In genomic region chr16:29995330-29995910, GRCh38 we compare ENCODE assay signal across 1 cellular context.
TF ChIP-seq lines count a peak whose summit lies in the region.

TSS of gene HIRIP3 (minus strand) at chr16:29995617. CDS start at chr16:29995605, 12 bp downstream.

TF ChIP-seq in HepG2, 621 proteins besides CTCF, POLR2A, EP300 and RAD21 (continued from another document and continues in another):
- TF ChIP-seq NFRKB (IDR thresholded peaks at IDR 0.05) = no peak
- 0 out of 2 replicates have a peak, but pooled peaks have one; percentile 11 for TF ChIP-seq CBX5 (CRISPR knock-in tag; IDR thresholded peaks at IDR 0.05; ENCODE audit: borderline replicate concordance)
- TF ChIP-seq ZNF530 (CRISPR knock-in tag; IDR thresholded peaks at IDR 0.05; ENCODE audit: low read depth) = 0 out of 2 replicates have a peak, but pooled peaks have one; percentile 64
- TF ChIP-seq AGO1 (IDR thresholded peaks at IDR 0.05; ENCODE audit: low read depth, low read length, poor library complexity, severe bottlenecking) = peak; percentile 13
- TF ChIP-seq RBFOX2 (IDR thresholded peaks at IDR 0.05; ENCODE audit: low read depth, low read length) = peak; percentile 89
- TF ChIP-seq ZFP90 (CRISPR knock-in tag; IDR thresholded peaks at IDR 0.05; ENCODE audit: borderline replicate concordance) = peak; percentile 96; the same call in 1 of the 2 replicates
- TF ChIP-seq, protein P1, sequence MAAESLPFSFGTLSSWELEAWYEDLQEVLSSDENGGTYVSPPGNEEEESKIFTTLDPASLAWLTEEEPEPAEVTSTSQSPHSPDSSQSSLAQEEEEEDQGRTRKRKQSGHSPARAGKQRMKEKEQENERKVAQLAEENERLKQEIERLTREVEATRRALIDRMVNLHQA (CRISPR knock-in tag; IDR thresholded peaks at IDR 0.05) = no peak
- no peak for TF ChIP-seq ZNF350 (CRISPR knock-in tag; IDR thresholded peaks at IDR 0.05; ENCODE audit: borderline replicate concordance, low read depth)
- no peak for TF ChIP-seq DPF2 (CRISPR knock-in tag; IDR thresholded peaks at IDR 0.05; ENCODE audit: borderline replicate concordance, low read depth)
- no peak; the same call in 1 of the 2 replicates for TF ChIP-seq PCBP1 (IDR thresholded peaks at IDR 0.05; ENCODE audit: borderline replicate concordance, low read depth, low read length)
- TF ChIP-seq, protein P2, sequence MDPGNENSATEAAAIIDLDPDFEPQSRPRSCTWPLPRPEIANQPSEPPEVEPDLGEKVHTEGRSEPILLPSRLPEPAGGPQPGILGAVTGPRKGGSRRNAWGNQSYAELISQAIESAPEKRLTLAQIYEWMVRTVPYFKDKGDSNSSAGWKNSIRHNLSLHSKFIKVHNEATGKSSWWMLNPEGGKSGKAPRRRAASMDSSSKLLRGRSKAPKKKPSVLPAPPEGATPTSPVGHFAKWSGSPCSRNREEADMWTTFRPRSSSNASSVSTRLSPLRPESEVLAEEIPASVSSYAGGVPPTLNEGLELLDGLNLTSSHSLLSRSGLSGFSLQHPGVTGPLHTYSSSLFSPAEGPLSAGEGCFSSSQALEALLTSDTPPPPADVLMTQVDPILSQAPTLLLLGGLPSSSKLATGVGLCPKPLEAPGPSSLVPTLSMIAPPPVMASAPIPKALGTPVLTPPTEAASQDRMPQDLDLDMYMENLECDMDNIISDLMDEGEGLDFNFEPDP (CRISPR knock-in tag; conservative IDR thresholded peaks at IDR 0.05) = peak; percentile 99
- 0 out of 2 replicates have a peak, but pooled peaks have one; percentile 10 for TF ChIP-seq ZSCAN21 (CRISPR knock-in tag; IDR thresholded peaks at IDR 0.05; ENCODE audit: borderline replicate concordance)
- TF ChIP-seq MIER3 (CRISPR knock-in tag; IDR thresholded peaks at IDR 0.05; ENCODE audit: borderline replicate concordance) = no peak
- TF ChIP-seq ZZZ3 (CRISPR knock-in tag; IDR thresholded peaks at IDR 0.05; ENCODE audit: borderline replicate concordance) = no peak
- no peak for TF ChIP-seq CBFB (CRISPR knock-in tag; IDR thresholded peaks at IDR 0.05)
- no peak for TF ChIP-seq NONO (IDR thresholded peaks at IDR 0.05)
- TF ChIP-seq NONO (CRISPR knock-in tag; conservative IDR thresholded peaks at IDR 0.05) = peak; percentile 59
- TF ChIP-seq HMG20B (CRISPR knock-in tag; conservative IDR thresholded peaks at IDR 0.05) = no peak
- no peak; the same call in 1 of the 2 replicates for TF ChIP-seq KLF11 (CRISPR knock-in tag; IDR thresholded peaks at IDR 0.05)
- no peak for TF ChIP-seq RFX3 (CRISPR knock-in tag; IDR thresholded peaks at IDR 0.05)
- no peak for TF ChIP-seq ZNF276 (CRISPR knock-in tag; IDR thresholded peaks at IDR 0.05; ENCODE audit: low read depth)
- TF ChIP-seq, protein P3, sequence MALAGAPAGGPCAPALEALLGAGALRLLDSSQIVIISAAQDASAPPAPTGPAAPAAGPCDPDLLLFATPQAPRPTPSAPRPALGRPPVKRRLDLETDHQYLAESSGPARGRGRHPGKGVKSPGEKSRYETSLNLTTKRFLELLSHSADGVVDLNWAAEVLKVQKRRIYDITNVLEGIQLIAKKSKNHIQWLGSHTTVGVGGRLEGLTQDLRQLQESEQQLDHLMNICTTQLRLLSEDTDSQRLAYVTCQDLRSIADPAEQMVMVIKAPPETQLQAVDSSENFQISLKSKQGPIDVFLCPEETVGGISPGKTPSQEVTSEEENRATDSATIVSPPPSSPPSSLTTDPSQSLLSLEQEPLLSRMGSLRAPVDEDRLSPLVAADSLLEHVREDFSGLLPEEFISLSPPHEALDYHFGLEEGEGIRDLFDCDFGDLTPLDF (CRISPR knock-in tag; IDR thresholded peaks at IDR 0.05) = peak; percentile 97
- TF ChIP-seq XRCC5 (optimal IDR thresholded peaks at IDR 0.05; ENCODE audit: low read length) = no peak
- TF ChIP-seq ELK4 (CRISPR knock-in tag; IDR thresholded peaks at IDR 0.05; ENCODE audit: borderline replicate concordance) = 0 out of 2 replicates have a peak, but pooled peaks have one; percentile 18
- TF ChIP-seq, protein P4, sequence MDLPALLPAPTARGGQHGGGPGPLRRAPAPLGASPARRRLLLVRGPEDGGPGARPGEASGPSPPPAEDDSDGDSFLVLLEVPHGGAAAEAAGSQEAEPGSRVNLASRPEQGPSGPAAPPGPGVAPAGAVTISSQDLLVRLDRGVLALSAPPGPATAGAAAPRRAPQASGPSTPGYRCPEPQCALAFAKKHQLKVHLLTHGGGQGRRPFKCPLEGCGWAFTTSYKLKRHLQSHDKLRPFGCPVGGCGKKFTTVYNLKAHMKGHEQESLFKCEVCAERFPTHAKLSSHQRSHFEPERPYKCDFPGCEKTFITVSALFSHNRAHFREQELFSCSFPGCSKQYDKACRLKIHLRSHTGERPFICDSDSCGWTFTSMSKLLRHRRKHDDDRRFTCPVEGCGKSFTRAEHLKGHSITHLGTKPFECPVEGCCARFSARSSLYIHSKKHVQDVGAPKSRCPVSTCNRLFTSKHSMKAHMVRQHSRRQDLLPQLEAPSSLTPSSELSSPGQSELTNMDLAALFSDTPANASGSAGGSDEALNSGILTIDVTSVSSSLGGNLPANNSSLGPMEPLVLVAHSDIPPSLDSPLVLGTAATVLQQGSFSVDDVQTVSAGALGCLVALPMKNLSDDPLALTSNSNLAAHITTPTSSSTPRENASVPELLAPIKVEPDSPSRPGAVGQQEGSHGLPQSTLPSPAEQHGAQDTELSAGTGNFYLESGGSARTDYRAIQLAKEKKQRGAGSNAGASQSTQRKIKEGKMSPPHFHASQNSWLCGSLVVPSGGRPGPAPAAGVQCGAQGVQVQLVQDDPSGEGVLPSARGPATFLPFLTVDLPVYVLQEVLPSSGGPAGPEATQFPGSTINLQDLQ (CRISPR knock-in tag; IDR thresholded peaks at IDR 0.05) = no peak; the same call in 1 of the 2 replicates
- no peak for TF ChIP-seq ZNF282 (IDR thresholded peaks at IDR 0.05; ENCODE audit: partially characterized antibody)
- TF ChIP-seq ZNF503 (CRISPR knock-in tag; IDR thresholded peaks at IDR 0.05) = peak; percentile 34; the same call in 1 of the 2 replicates
- TF ChIP-seq, protein P5, sequence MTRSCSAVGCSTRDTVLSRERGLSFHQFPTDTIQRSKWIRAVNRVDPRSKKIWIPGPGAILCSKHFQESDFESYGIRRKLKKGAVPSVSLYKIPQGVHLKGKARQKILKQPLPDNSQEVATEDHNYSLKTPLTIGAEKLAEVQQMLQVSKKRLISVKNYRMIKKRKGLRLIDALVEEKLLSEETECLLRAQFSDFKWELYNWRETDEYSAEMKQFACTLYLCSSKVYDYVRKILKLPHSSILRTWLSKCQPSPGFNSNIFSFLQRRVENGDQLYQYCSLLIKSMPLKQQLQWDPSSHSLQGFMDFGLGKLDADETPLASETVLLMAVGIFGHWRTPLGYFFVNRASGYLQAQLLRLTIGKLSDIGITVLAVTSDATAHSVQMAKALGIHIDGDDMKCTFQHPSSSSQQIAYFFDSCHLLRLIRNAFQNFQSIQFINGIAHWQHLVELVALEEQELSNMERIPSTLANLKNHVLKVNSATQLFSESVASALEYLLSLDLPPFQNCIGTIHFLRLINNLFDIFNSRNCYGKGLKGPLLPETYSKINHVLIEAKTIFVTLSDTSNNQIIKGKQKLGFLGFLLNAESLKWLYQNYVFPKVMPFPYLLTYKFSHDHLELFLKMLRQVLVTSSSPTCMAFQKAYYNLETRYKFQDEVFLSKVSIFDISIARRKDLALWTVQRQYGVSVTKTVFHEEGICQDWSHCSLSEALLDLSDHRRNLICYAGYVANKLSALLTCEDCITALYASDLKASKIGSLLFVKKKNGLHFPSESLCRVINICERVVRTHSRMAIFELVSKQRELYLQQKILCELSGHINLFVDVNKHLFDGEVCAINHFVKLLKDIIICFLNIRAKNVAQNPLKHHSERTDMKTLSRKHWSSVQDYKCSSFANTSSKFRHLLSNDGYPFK (CRISPR knock-in tag; IDR thresholded peaks at IDR 0.05; ENCODE audit: borderline replicate concordance) = no peak; the same call in 1 of the 2 replicates
- peak; percentile 77; the same call in 1 of the 2 replicates for TF ChIP-seq ZNF674 (CRISPR knock-in tag; IDR thresholded peaks at IDR 0.05; ENCODE audit: low read depth)
- TF ChIP-seq MEF2D (CRISPR knock-in tag; IDR thresholded peaks at IDR 0.05) = no peak
- no peak; the same call in 1 of the 2 replicates for TF ChIP-seq ZBTB34 (CRISPR knock-in tag; IDR thresholded peaks at IDR 0.05)
- no peak; the same call in 1 of the 2 replicates for TF ChIP-seq SALL2 (CRISPR knock-in tag; IDR thresholded peaks at IDR 0.05)
- no peak for TF ChIP-seq ZNF761 (CRISPR knock-in tag; conservative IDR thresholded peaks at IDR 0.05)
- TF ChIP-seq TBX3 (IDR thresholded peaks at IDR 0.05; ENCODE audit: borderline replicate concordance) = no peak
- no peak for TF ChIP-seq ZNF460 (CRISPR knock-in tag; IDR thresholded peaks at IDR 0.05; ENCODE audit: borderline replicate concordance)
- TF ChIP-seq PAX8 (CRISPR knock-in tag; IDR thresholded peaks at IDR 0.05; ENCODE audit: borderline replicate concordance) = no peak
- TF ChIP-seq U2AF1 (optimal IDR thresholded peaks at IDR 0.05; ENCODE audit: low read depth, low read length) = peak; percentile 95
- peak; percentile 78 for TF ChIP-seq ZNF883 (CRISPR knock-in tag; IDR thresholded peaks at IDR 0.05; ENCODE audit: not compliant biosample characterization)
- 0 out of 2 replicates have a peak, but pooled peaks have one; percentile 8 for TF ChIP-seq ZNF615 (CRISPR knock-in tag; IDR thresholded peaks at IDR 0.05; ENCODE audit: borderline replicate concordance)
- TF ChIP-seq, protein P6, sequence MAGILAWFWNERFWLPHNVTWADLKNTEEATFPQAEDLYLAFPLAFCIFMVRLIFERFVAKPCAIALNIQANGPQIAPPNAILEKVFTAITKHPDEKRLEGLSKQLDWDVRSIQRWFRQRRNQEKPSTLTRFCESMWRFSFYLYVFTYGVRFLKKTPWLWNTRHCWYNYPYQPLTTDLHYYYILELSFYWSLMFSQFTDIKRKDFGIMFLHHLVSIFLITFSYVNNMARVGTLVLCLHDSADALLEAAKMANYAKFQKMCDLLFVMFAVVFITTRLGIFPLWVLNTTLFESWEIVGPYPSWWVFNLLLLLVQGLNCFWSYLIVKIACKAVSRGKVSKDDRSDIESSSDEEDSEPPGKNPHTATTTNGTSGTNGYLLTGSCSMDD (CRISPR knock-in tag; IDR thresholded peaks at IDR 0.05) = peak; percentile 78; the same call in 1 of the 2 replicates
- no peak; the same call in 1 of the 2 replicates for TF ChIP-seq GATA4 (IDR thresholded peaks at IDR 0.05; ENCODE audit: borderline replicate concordance, low read depth)
- no peak for TF ChIP-seq THYN1 (CRISPR knock-in tag; IDR thresholded peaks at IDR 0.05; ENCODE audit: borderline replicate concordance, low read depth)
- no peak; the same call in 1 of the 2 replicates for TF ChIP-seq RELA (CRISPR knock-in tag; IDR thresholded peaks at IDR 0.05)
- TF ChIP-seq ZBTB7B (CRISPR knock-in tag; IDR thresholded peaks at IDR 0.05) = no peak
- TF ChIP-seq HNRNPK (IDR thresholded peaks at IDR 0.05; ENCODE audit: low read depth, low read length, poor library complexity, severe bottlenecking) = no peak
- no peak for TF ChIP-seq DNMT1 (CRISPR knock-in tag; IDR thresholded peaks at IDR 0.05)
- no peak; the same call in 1 of the 2 replicates for TF ChIP-seq ZNF136 (CRISPR knock-in tag; IDR thresholded peaks at IDR 0.05; ENCODE audit: low read depth)
- no peak for TF ChIP-seq ZNF501 (CRISPR knock-in tag; IDR thresholded peaks at IDR 0.05)
- no peak for TF ChIP-seq IRF2 (CRISPR knock-in tag; IDR thresholded peaks at IDR 0.05)
- TF ChIP-seq GATAD1 (CRISPR knock-in tag; IDR thresholded peaks at IDR 0.05) = no peak
- TF ChIP-seq TOE1 (CRISPR knock-in tag; IDR thresholded peaks at IDR 0.05) = peak; percentile 51
